Comparison of ENCODE assay signal across 9 cellular contexts in the genomic region with DNA sequence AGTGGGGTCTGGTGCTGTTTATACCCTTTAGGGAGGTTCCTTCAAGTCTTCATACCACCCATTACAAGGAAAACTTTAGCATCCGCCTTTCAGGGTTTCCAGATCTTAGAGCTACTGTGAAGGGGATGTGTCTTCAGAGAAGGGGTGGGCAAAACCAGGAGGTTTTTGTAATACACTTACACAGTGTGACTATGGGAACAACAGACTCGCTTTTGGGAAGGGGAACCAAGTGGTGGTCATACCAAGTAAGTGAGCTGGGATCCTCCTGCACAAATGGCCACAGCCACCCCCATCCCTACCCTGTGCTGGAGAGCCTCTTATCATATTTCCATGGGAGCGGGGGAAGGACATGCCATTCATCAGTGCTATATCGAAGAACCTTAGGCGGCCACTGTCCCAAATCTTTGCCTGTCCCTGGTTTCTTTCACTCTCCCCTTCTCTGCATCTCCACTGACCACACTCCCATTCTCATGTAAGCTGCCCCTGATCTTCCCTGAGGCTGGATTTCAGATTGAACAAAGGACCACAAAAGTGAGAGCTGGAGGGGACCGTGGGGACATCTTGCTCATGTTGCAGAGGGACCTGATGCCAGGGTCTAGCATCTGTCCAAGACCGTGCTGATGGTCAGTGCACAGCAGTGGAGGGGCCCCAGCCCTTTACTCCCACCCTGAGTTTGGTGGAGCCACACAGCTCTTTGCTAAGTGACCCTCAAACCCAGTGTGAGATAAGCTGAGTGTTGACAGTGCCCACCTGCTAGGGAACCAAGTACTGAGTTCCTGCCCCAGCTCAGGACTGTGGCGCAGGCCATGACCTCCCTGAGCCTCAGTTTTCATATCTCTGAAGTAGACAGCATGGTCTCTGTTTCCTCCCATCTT. TPM values are rescaled to one million over a fixed set of nuclear protein-coding genes. Genes with fewer than 3 reads are reported as not detected.
A peak's percentile ranks its signal among the peaks of the same experiment; 100 is the strongest.
DNase-seq lines count a peak whose midpoint lies in the region; ATAC-seq and TF ChIP-seq lines count a peak whose summit lies in the region.
"Had no signal": no experiment of that assay in that cellular context is flagged by ENCODE, and none has a peak within 500 bp of the region (broad histone marks: within the 10 kb centered on the region; RNA-seq: fewer than 3 reads in every experiment).

No MANE protein-coding gene starts in this region.

- H3K9me3 ChIP-seq in CD8-positive, alpha-beta memory T cell (ENCODE audit: low read length), result no peaks in the 10 kb centered on the region
- H3K9me3 ChIP-seq in OCI-LY3 (ENCODE audit: insufficient read depth, low read length) (peaks cover 6% of the 10 kb centered on the region; the same call in 1 of the 2 replicates), sigmoid colon (no peaks in the 10 kb centered on the region), aorta (ENCODE audit: control insufficient read depth, low read length) (no peaks in the 10 kb centered on the region)
- H3K9me3 ChIP-seq: esophagus muscularis mucosa had no signal

- H3K27me3 ChIP-seq in CD8-positive, alpha-beta memory T cell (ENCODE audit: insufficient read depth, low read length, poor library complexity, severe bottlenecking), result no peaks in the 10 kb centered on the region
- H3K27me3 ChIP-seq in OCI-LY3 (ENCODE audit: low read depth, low read length), result no peaks in the 10 kb centered on the region
- no peaks in the 10 kb centered on the region for H3K27me3 ChIP-seq in sigmoid colon
- H3K27me3 ChIP-seq in aorta (ENCODE audit: control insufficient read depth in 1 of 2, insufficient read depth in 2 of 2, low read length in 1 of 2), result no peaks in the 10 kb centered on the region
- H3K27me3 ChIP-seq: esophagus muscularis mucosa had no signal

- CTCF ChIA-PET in CD8-positive, alpha-beta memory T cell (lab: Charles Lee), result interaction anchor here (1.0 to 8.2 kb wide), 10 partner anchors 10 to 896 kb away, joined by 3 to 68 read pairs (median 6); no protein-coding TSS in a partner anchor

- H3K4me3 Mint-ChIP-seq in CD8-positive, alpha-beta memory T cell, result peak overlapping the region; percentile 81 to 93 (median 85)

- H3K4me3 ChIP-seq in CD8-positive, alpha-beta memory T cell (ENCODE audit: low read length), result peak overlapping the region; percentile 60
- H3K4me3 ChIP-seq in OCI-LY3 (ENCODE audit: low read length) (no peak overlapping the region), sigmoid colon (no peak overlapping the region), aorta (ENCODE audit: low read length in 2 of 2) (no peak overlapping the region)
- H3K4me3 ChIP-seq: esophagus muscularis mucosa had no signal

- peak overlapping the region; percentile 88 to 100 (median 98) for H3K27ac Mint-ChIP-seq in CD8-positive, alpha-beta memory T cell

- H3K4me1 Mint-ChIP-seq in CD8-positive, alpha-beta memory T cell, result peaks cover 96 to 100% (median 100%) of the 10 kb centered on the region in 3 donors

- POLR2A ChIA-PET in CD8-positive, alpha-beta memory T cell (lab: Charles Lee), result interaction anchor here (0.5 to 7.8 kb wide), 9 partner anchors 12 to 837 kb away, joined by 3 to 187 read pairs (median 5); no protein-coding TSS in a partner anchor

- peak overlapping the region; percentile 36 for H3K27ac ChIP-seq in CD8-positive, alpha-beta memory T cell (ENCODE audit: low read depth, low read length)
- H3K27ac ChIP-seq in OCI-LY3 (ENCODE audit: low read length) (peak overlapping the region; percentile 78), caudate nucleus (ENCODE audit: low read depth, low read length) (peak overlapping the region; percentile 84), sigmoid colon (peak overlapping the region; percentile 14 to 59 (median 36)), aorta (ENCODE audit: low read depth in 1 of 2, low read length in 2 of 2) (no peak overlapping the region)

- H3K27me3 Mint-ChIP-seq in CD8-positive, alpha-beta memory T cell, result no peaks in the 10 kb centered on the region

- H3K79me2 ChIP-seq in OCI-LY3 (ENCODE audit: low read length), result no peaks in the 10 kb centered on the region

- peaks cover 62 to 96% (median 68%) of the 10 kb centered on the region in 3 donors for H3K36me3 Mint-ChIP-seq in CD8-positive, alpha-beta memory T cell

- intact Hi-C loops in sigmoid colon (cut with DNase I), result no loop called here
- intact Hi-C loops in aorta (cut with DNase I), result no loop called here

- no peak for TF ChIP-seq POLR2A in sigmoid colon (IDR thresholded peaks at IDR 0.05)

- H3K9me3 Mint-ChIP-seq in CD8-positive, alpha-beta memory T cell, result no peaks in the 10 kb centered on the region

- TF ChIP-seq EP300 in sigmoid colon (IDR thresholded peaks at IDR 0.05), result no peak

- ATAC-seq in aorta (ENCODE audit: low FRiP score), result no peak

- 0 out of 2 replicates have a peak overlapping the region, but pooled peaks have one; percentile 11 for H2AFZ ChIP-seq in OCI-LY3 (ENCODE audit: low read depth, low read length)

- TF ChIP-seq CTCF in OCI-LY3 (IDR thresholded peaks at IDR 0.05; ENCODE audit: low read depth, low read length), result no peak
- no peak for TF ChIP-seq CTCF in sigmoid colon (IDR thresholded peaks at IDR 0.05)

- peaks cover 99% of the 10 kb centered on the region for H3K4me1 ChIP-seq in CD8-positive, alpha-beta memory T cell (ENCODE audit: insufficient read depth, low read length)
- H3K4me1 ChIP-seq in OCI-LY3 (ENCODE audit: low read length), result peaks cover 69% of the 10 kb centered on the region
- H3K4me1 ChIP-seq in sigmoid colon, result peaks cover 0 to 17% (median 11%) of the 10 kb centered on the region in 4 donors
- peaks cover under 1 to 2% of the 10 kb centered on the region in 2 donors for H3K4me1 ChIP-seq in aorta (ENCODE audit: control insufficient read depth in 1 of 2, insufficient read depth in 2 of 2, low read length in 2 of 2)

- peaks cover 91% of the 10 kb centered on the region for H3K36me3 ChIP-seq in CD8-positive, alpha-beta memory T cell (ENCODE audit: insufficient read depth, low read length)
- peaks cover 9% of the 10 kb centered on the region for H3K36me3 ChIP-seq in OCI-LY3 (replicated peaks; ENCODE audit: low read depth, low read length)
- H3K36me3 ChIP-seq in sigmoid colon, result no peaks in the 10 kb centered on the region
- H3K36me3 ChIP-seq in aorta (ENCODE audit: control insufficient read depth in 1 of 2, insufficient read depth in 2 of 2, low read length in 1 of 2), result no peaks in the 10 kb centered on the region
- H3K36me3 ChIP-seq: esophagus muscularis mucosa had no signal

- no peaks in the 10 kb centered on the region for H4K20me1 ChIP-seq in OCI-LY3 (ENCODE audit: insufficient read depth, low read length)

- 88 to 93% methylated on average over 8 of the region's 8 CpGs for WGBS in sigmoid colon, 2 donors
- WGBS in aorta, 2 donors, result 97% methylated on average over 8 of the region's 8 CpGs

- peak overlapping the region; percentile 28; the same call in 1 of the 2 replicates for H3K9ac ChIP-seq in OCI-LY3 (ENCODE audit: low read length)

- no peak overlapping the region for H3K4me2 ChIP-seq in OCI-LY3 (ENCODE audit: low read length)

- no peak for DNase-seq in CD8-positive, alpha-beta memory T cell
- DNase-seq in caudate nucleus (lab: John Stamatoyannopoulos, UW) (no peak), sigmoid colon (no peak), H4 (ENCODE audit: low spot score) (no peak), aorta (no peak), middle frontal gyrus (ENCODE audit: extremely low spot score, low spot score) (no peak)
- no peak for DNase-seq in stimulated activated CD8-positive, alpha-beta memory T cell treated with anti-CD3 and anti-CD28 coated beads, Interleukin-4, amount 100 ng/mL, for 48 hours

RNA-seq across cellular contexts. Expression of gene DAD1, which starts 51.4 kb away (rescaled TPM):
- 100 to 1,000 TPM; 329 to 353 TPM for total RNA-seq in CD8-positive, alpha-beta memory T cell
- polyA plus RNA-seq in CD8-positive, alpha-beta memory T cell, result 622 TPM
- 100 to 1,000 TPM; 115 to 192 (median 164) TPM for total RNA-seq in sigmoid colon
- 100 to 1,000 TPM; 136 to 274 (median 160) TPM for polyA plus RNA-seq in sigmoid colon
- total RNA-seq in H4 (2014; rRNA removed; shearing (Covaris generic)), result 585 and 634 TPM in 2 replicates
- total RNA-seq in aorta, result 100 to 1,000 TPM; 143 to 149 TPM
- polyA plus RNA-seq in aorta, result 100 to 1,000 TPM; 240 to 309 TPM

Comparison
In these comparisons a context has a peak if more than half of its experiments do, and no peak if none do; other contexts are left out.
1. H3K27ac ChIP-seq: peak in CD8-positive, alpha-beta memory T cell (single experiment), OCI-LY3 (single experiment), caudate nucleus (single experiment) and sigmoid colon (4 of 4); none in aorta (0 of 2).